ENCODE assay signal across 10 cellular contexts in genomic region chr1:160862151-160863061, GRCh38. TPM values are rescaled to one million over a fixed set of nuclear protein-coding genes. Genes with fewer than 3 reads are reported as not detected.
A peak's percentile ranks its signal among the peaks of the same experiment; 100 is the strongest.
DNase-seq lines count a peak whose midpoint lies in the region; ATAC-seq and TF ChIP-seq lines count a peak whose summit lies in the region.
"Had no signal": no experiment of that assay in that cellular context is flagged by ENCODE, and none has a peak within 500 bp of the region (broad histone marks: within the 10 kb centered on the region; RNA-seq: fewer than 3 reads in every experiment).

Gene CD244 (minus strand): TSS chr1:160862887. CDS start chr1:160862677, 210 bp downstream.

- no peaks in the 10 kb centered on the region for H3F3A ChIP-seq in smooth muscle cell (ENCODE audit: low read depth)

- peak within 1 kb of the TSS; percentile 43 for H3K4me3 Mint-ChIP-seq in T-helper 17 cell

- no peaks in the 10 kb centered on the region for H3K9me3 ChIP-seq in T-helper 17 cell (ENCODE audit: control insufficient read depth, low read length, poor library complexity, severe bottlenecking)
- H3K9me3 ChIP-seq in effector memory CD4-positive, alpha-beta T cell (ENCODE audit: control insufficient read depth, low read length), result no peaks in the 10 kb centered on the region
- no peaks in the 10 kb centered on the region for H3K9me3 ChIP-seq in smooth muscle cell (replicated peaks; ENCODE audit: low read depth)
- H3K9me3 ChIP-seq: gastrocnemius medialis had no signal

- no peaks in the 10 kb centered on the region for H3K79me2 ChIP-seq in smooth muscle cell (ENCODE audit: low read depth)

- peaks cover 9% of the 10 kb centered on the region for H3K4me1 Mint-ChIP-seq in T-helper 17 cell

- DNase-seq in T-helper 17 cell (no peak), smooth muscle cell (lab: John Stamatoyannopoulos, UW; ENCODE audit: unreplicated experiment) (no peak), cortex of kidney (lab: John Stamatoyannopoulos, UW) (no peak), HT-29 (ENCODE audit: low spot score) (no peak)
- DNase-seq in effector memory CD4-positive, alpha-beta T cell, result peak in 2 of 3 donors; percentile 10 to 17
- DNase-seq in effector CD4-positive, alpha-beta T cell, result no peak

- TF ChIP-seq CTCF in smooth muscle cell (IDR thresholded peaks at IDR 0.05; ENCODE audit: borderline replicate concordance, insufficient read depth, poor library complexity, severe bottlenecking), result no peak

- ATAC-seq in GM18861 (IDR thresholded peaks at IDR 0.05; ENCODE audit: unreplicated experiment) (peak; percentile 77), HG02938 (IDR thresholded peaks at IDR 0.05; ENCODE audit: unreplicated experiment) (peak; percentile 81), T-helper 17 cell (peak; percentile 92)
- ATAC-seq: gastrocnemius medialis had no signal

- no peaks in the 10 kb centered on the region for H3K27me3 ChIP-seq in effector memory CD4-positive, alpha-beta T cell (replicated peaks; ENCODE audit: control insufficient read depth, insufficient read depth, low read length, poor library complexity, severe bottlenecking)
- no peaks in the 10 kb centered on the region for H3K27me3 ChIP-seq in smooth muscle cell (ENCODE audit: low read depth)
- H3K27me3 ChIP-seq: gastrocnemius medialis had no signal

- H3K27ac ChIP-seq in effector memory CD4-positive, alpha-beta T cell (ENCODE audit: insufficient read depth, low read length, poor library complexity, severe bottlenecking), result no peak within 1 kb of the TSS
- H3K27ac ChIP-seq in smooth muscle cell (ENCODE audit: low read depth), result no peak within 1 kb of the TSS
- H3K27ac ChIP-seq: gastrocnemius medialis had no signal

- WGBS in smooth muscle cell (ENCODE audit: low lambda C conversion rate), result 54% methylated on average over 13 of the region's 13 CpGs

- H2AFZ ChIP-seq in smooth muscle cell (ENCODE audit: low read depth), result no peak within 1 kb of the TSS

- H3K27me3 Mint-ChIP-seq in T-helper 17 cell, result no peaks in the 10 kb centered on the region

- H3K9ac ChIP-seq in smooth muscle cell (ENCODE audit: low read depth), result no peak within 1 kb of the TSS

- no peaks in the 10 kb centered on the region for H4K20me1 ChIP-seq in smooth muscle cell (ENCODE audit: low read depth)

- H3K4me1 ChIP-seq in effector memory CD4-positive, alpha-beta T cell (ENCODE audit: control insufficient read depth, insufficient read depth, low read length, poor library complexity, severe bottlenecking), result no peaks in the 10 kb centered on the region
- H3K4me1 ChIP-seq in smooth muscle cell (ENCODE audit: low read depth), result no peaks in the 10 kb centered on the region
- H3K4me1 ChIP-seq: gastrocnemius medialis had no signal

- H3K36me3 ChIP-seq in effector memory CD4-positive, alpha-beta T cell (ENCODE audit: control insufficient read depth, insufficient read depth, low read length), result no peaks in the 10 kb centered on the region
- no peaks in the 10 kb centered on the region for H3K36me3 ChIP-seq in smooth muscle cell (ENCODE audit: low read depth)
- H3K36me3 ChIP-seq: gastrocnemius medialis had no signal

- peak within 1 kb of the TSS; percentile 45 for H3K27ac Mint-ChIP-seq in T-helper 17 cell

- H3K36me3 Mint-ChIP-seq in T-helper 17 cell (ENCODE audit: low read depth), result no peaks in the 10 kb centered on the region

- H3K4me3 ChIP-seq in effector memory CD4-positive, alpha-beta T cell (ENCODE audit: insufficient read depth, low read depth, low read length, poor library complexity, severe bottlenecking), result no peak within 1 kb of the TSS
- no peak within 1 kb of the TSS for H3K4me3 ChIP-seq in smooth muscle cell
- H3K4me3 ChIP-seq: gastrocnemius medialis had no signal

- peak within 1 kb of the TSS; percentile 17 for H3K4me2 ChIP-seq in smooth muscle cell

RNA-seq across cellular contexts. Expression of gene CD244, which starts in this region (rescaled TPM):
- 1 to 10 TPM in 1 of 2 donors, under 1 TPM in 1; 0.73 to 1.4 TPM for total RNA-seq in T-helper 17 cell
- 0.99 TPM in 1 of 2 replicates, not detected in the other for total RNA-seq in smooth muscle cell
- not detected in 2 replicates for polyA plus RNA-seq in smooth muscle cell
- total RNA-seq in HT-29 (2014; rRNA removed; shearing (Covaris generic)), result not detected in 2 replicates
- total RNA-seq: gastrocnemius medialis, NCI-H460 had no signal

Comparison
In these comparisons a context has a peak if more than half of its experiments do, and no peak if none do; other contexts are left out.
1. DNase-seq: peak in effector memory CD4-positive, alpha-beta T cell (2 of 3); none in T-helper 17 cell (0 of 3), smooth muscle cell (single experiment), cortex of kidney (single experiment), HT-29 (single experiment) and effector CD4-positive, alpha-beta T cell (single experiment).
2. Peak in every context shown above with its lines, with median percentiles within 50 percentile points of each other: ATAC-seq.